ENCODE assay signal across 8 cellular contexts in genomic region chrX:51892921-51893745, GRCh38. TPM values are rescaled to one million over a fixed set of nuclear protein-coding genes. Genes with fewer than 3 reads are reported as not detected.
A peak's percentile ranks its signal among the peaks of the same experiment; 100 is the strongest.
DNase-seq lines count a peak whose midpoint lies in the region; ATAC-seq, FAIRE-seq and TF ChIP-seq lines count a peak whose summit lies in the region.

Gene MAGED1 (plus strand): TSS chrX:51893623. CDS start chrX:51894305, 682 bp downstream.

- H3K4me1 ChIP-seq in HCT116 (ENCODE audit: control insufficient read depth in 1 of 2, insufficient read depth in 2 of 2, low read length in 2 of 2) (no peaks in the 10 kb centered on the region), prostate gland (replicated peaks) (no peaks in the 10 kb centered on the region)

- BruUV-seq in HCT116 (replicated peaks; lab: Mats Ljungman, UMichigan): no TSS peak

- no peaks in the 10 kb centered on the region for H3K79me2 ChIP-seq in HCT116 (ENCODE audit: insufficient read depth, low read length)

- intact Hi-C loops in HCT116 (cut with micrococcal nuclease): no loop called here
- intact Hi-C loops in T-helper 2 cell treated with Interferon-gamma antibody and Interleukin-4, amounts not matched to agents 100 ng/mL and 5 ng/mL, for 36 hours (cut with micrococcal nuclease): loop anchor here (1.0 to 10.0 kb wide), 2 partner anchors 90 to 372 kb away; no protein-coding TSS in a partner anchor
- intact Hi-C loops in left ventricle myocardium superior (cut with micrococcal nuclease): no loop called here
- intact Hi-C loops in prostate gland (cut with DNase I): no loop called here

- peak; percentile 99 for FAIRE-seq in G401.6 (lab: Jason Lieb, UNC)

- no peak within 1 kb of the TSS for H2AFZ ChIP-seq in HCT116 (ENCODE audit: low read depth, low read length, poor library complexity, severe bottlenecking)

- H3K4me2 ChIP-seq in HCT116 (ENCODE audit: low read length): no peak within 1 kb of the TSS

- ATAC-seq in HCT116: no peak
- ATAC-seq in left ventricle myocardium superior: peak; percentile 91

- H3K27me3 ChIP-seq in HCT116 (ENCODE audit: insufficient read depth, low read length) (no peaks in the 10 kb centered on the region), prostate gland (replicated peaks; ENCODE audit: insufficient read depth) (no peaks in the 10 kb centered on the region)

- POLR2A ChIA-PET in HCT116 (lab: Charles Lee): no interaction called here

- TF ChIP-seq POLR2A in HCT116 (IDR thresholded peaks at IDR 0.05; ENCODE audit: borderline replicate concordance, extremely low read depth, insufficient read depth, insufficient read length): no peak
- TF ChIP-seq POLR2A in prostate gland (IDR thresholded peaks at IDR 0.05): peak; percentile 84

- no peak for TF ChIP-seq RAD21 in HCT116 (IDR thresholded peaks at IDR 0.05; ENCODE audit: low read depth)

- no peaks in the 10 kb centered on the region for H3K9me2 ChIP-seq in HCT116 (ENCODE audit: insufficient read depth)

- no peak within 1 kb of the TSS for H3K4me3 ChIP-seq in HCT116 (replicated peaks in 1 of 2; ENCODE audit: low read depth in 1 of 2, low read length in 2 of 2)
- peak within 1 kb of the TSS; percentile 44 to 49 for H3K4me3 ChIP-seq in prostate gland

- DNase-seq in HCT116 (ENCODE audit: low read depth, low spot score) (no peak), NCI-H1092 (lab: John Stamatoyannopoulos, UW) (peak; percentile 96), left ventricle myocardium superior (peak; percentile 88), prostate gland (ENCODE audit: low spot score) (peak; percentile 89), ureter (ENCODE audit: low spot score) (peak; percentile 91)

- H3K36me3 ChIP-seq in HCT116 (ENCODE audit: control insufficient read depth in 1 of 2, insufficient read depth in 2 of 2, low read length in 2 of 2) (no peaks in the 10 kb centered on the region; a peak in 1 of 4 replicates), prostate gland (no peaks in the 10 kb centered on the region)

- RAD21 ChIA-PET in HCT116 (lab: Charles Lee; ENCODE audit: low non-redundant PET in 1 of 2, low total read pairs in 2 of 2, uncharacterized antibody in 2 of 2, unreplicated experiment in 2 of 2): no interaction called here

- CTCF ChIA-PET in HCT116 (lab: Charles Lee): no interaction called here

- no peak for TF ChIP-seq CTCF in HCT116 (IDR thresholded peaks at IDR 0.05 in 2 of 3, conservative IDR thresholded peaks at IDR 0.05 in 1 of 3; ENCODE audit: borderline replicate concordance in 1 of 3, insufficient read depth in 1 of 3, low read depth in 2 of 3, low read length in 2 of 3)
- peak in 1 of 4 experiments; percentile 9 for TF ChIP-seq CTCF in prostate gland (IDR thresholded peaks at IDR 0.05)

- under 1% methylated on average over 31 of the region's 35 CpGs for WGBS in prostate gland

- H3K9me3 ChIP-seq in HCT116 (ENCODE audit: control insufficient read depth in 1 of 2, insufficient read depth in 1 of 2, low read depth in 1 of 2, low read length in 2 of 2) (no peaks in the 10 kb centered on the region), prostate gland (no peaks in the 10 kb centered on the region)

- H3K9ac ChIP-seq in HCT116 (ENCODE audit: low read length): no peak within 1 kb of the TSS

- H4K20me1 ChIP-seq in HCT116 (ENCODE audit: insufficient read depth): no peaks in the 10 kb centered on the region

- H3K27ac ChIP-seq in HCT116 (ENCODE audit: low read depth, low read length): no peak within 1 kb of the TSS
- H3K27ac ChIP-seq in angular gyrus (ENCODE audit: low read depth, low read length): peak within 1 kb of the TSS; percentile 86
- peak within 1 kb of the TSS; percentile 77 to 82 for H3K27ac ChIP-seq in prostate gland

TF ChIP-seq in HCT116, 20 proteins besides CTCF, POLR2A, EP300 and RAD21:
- TF ChIP-seq EGR1 (IDR thresholded peaks at IDR 0.05; ENCODE audit: low read depth) (no peak), FOSL1 (IDR thresholded peaks at IDR 0.05; ENCODE audit: low read depth) (no peak), SRF (IDR thresholded peaks at IDR 0.05; ENCODE audit: low read depth) (no peak), CEBPB (IDR thresholded peaks at IDR 0.05; ENCODE audit: low read depth) (no peak), YY1 (IDR thresholded peaks at IDR 0.05; ENCODE audit: extremely low read depth, insufficient replicate concordance, low read depth, low read length) (no peak), SIN3A (IDR thresholded peaks at IDR 0.05; ENCODE audit: low read depth) (no peak), ZFX (IDR thresholded peaks at IDR 0.05) (no peak), EZH2 (IDR thresholded peaks at IDR 0.05) (no peak), CBX3 (IDR thresholded peaks at IDR 0.05; ENCODE audit: low read depth) (no peak), ZNF274 (IDR thresholded peaks at IDR 0.05; ENCODE audit: low read depth, low read length) (no peak), ELF1 (IDR thresholded peaks at IDR 0.05; ENCODE audit: borderline replicate concordance, low read depth) (no peak), SP1 (IDR thresholded peaks at IDR 0.05; ENCODE audit: low read depth) (no peak)
- TF ChIP-seq, protein P1, sequence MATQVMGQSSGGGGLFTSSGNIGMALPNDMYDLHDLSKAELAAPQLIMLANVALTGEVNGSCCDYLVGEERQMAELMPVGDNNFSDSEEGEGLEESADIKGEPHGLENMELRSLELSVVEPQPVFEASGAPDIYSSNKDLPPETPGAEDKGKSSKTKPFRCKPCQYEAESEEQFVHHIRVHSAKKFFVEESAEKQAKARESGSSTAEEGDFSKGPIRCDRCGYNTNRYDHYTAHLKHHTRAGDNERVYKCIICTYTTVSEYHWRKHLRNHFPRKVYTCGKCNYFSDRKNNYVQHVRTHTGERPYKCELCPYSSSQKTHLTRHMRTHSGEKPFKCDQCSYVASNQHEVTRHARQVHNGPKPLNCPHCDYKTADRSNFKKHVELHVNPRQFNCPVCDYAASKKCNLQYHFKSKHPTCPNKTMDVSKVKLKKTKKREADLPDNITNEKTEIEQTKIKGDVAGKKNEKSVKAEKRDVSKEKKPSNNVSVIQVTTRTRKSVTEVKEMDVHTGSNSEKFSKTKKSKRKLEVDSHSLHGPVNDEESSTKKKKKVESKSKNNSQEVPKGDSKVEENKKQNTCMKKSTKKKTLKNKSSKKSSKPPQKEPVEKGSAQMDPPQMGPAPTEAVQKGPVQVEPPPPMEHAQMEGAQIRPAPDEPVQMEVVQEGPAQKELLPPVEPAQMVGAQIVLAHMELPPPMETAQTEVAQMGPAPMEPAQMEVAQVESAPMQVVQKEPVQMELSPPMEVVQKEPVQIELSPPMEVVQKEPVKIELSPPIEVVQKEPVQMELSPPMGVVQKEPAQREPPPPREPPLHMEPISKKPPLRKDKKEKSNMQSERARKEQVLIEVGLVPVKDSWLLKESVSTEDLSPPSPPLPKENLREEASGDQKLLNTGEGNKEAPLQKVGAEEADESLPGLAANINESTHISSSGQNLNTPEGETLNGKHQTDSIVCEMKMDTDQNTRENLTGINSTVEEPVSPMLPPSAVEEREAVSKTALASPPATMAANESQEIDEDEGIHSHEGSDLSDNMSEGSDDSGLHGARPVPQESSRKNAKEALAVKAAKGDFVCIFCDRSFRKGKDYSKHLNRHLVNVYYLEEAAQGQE (IDR thresholded peaks at IDR 0.05; ENCODE audit: low read depth): no peak
- TF ChIP-seq, protein P2, sequence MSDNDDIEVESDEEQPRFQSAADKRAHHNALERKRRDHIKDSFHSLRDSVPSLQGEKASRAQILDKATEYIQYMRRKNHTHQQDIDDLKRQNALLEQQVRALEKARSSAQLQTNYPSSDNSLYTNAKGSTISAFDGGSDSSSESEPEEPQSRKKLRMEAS (IDR thresholded peaks at IDR 0.05): no peak
- TF ChIP-seq, protein P3, sequence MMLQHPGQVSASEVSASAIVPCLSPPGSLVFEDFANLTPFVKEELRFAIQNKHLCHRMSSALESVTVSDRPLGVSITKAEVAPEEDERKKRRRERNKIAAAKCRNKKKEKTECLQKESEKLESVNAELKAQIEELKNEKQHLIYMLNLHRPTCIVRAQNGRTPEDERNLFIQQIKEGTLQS (IDR thresholded peaks at IDR 0.05): no peak
TF ChIP-seq in HCT116: peak in this region for 0.

RNA-seq across cellular contexts. Expression of gene MAGED1, which starts in this region (rescaled TPM):
- total RNA-seq in HCT116 (2021; ENCODE audit: unreplicated experiment) (82.3 TPM), left ventricle myocardium superior (68.3 TPM), prostate gland (100 to 1,000 TPM; 138 to 273 TPM), ureter (79.8 TPM)
- 58.4 and 69.1 TPM in 2 replicates for polyA plus RNA-seq in HCT116 (2012)
- 36.9 and 42.0 TPM in 2 replicates for total RNA-seq in T-helper 2 cell treated with Interferon-gamma antibody and Interleukin-4, amounts not matched to agents 100 ng/mL and 5 ng/mL, for 36 hours

Comparison
In these comparisons a context has a peak if more than half of its experiments do, and no peak if none do; other contexts are left out.
1. H3K4me3 ChIP-seq: peak in prostate gland (2 of 2); none in HCT116 (0 of 2).